ENCODE assay signal across 29 cellular contexts in genomic region chr15:52199271-52199670, GRCh38.
"Had no signal": no experiment of that assay in that cellular context is flagged by ENCODE, and none has a peak within 500 bp of the region (broad histone marks: within the 10 kb centered on the region; RNA-seq: fewer than 3 reads in every experiment).

No MANE protein-coding gene starts in this region.

- DNase-seq: activated B cell treated with CpG ODN at 0.5 μM for 24 hours; activated CD4-positive, alpha-beta T cell treated with anti-CD3 and anti-CD28 coated beads for 48 hours; activated CD4-positive, alpha-beta T cell treated with anti-CD3 and anti-CD28 coated beads, Interleukin-2, amount 50 U/mL, for 1 hour; activated CD4-positive, alpha-beta T cell treated with anti-CD3 and anti-CD28 coated beads, Interleukin-2, amount 50 U/mL, for 48 hours; activated CD8-positive, alpha-beta memory T cell treated with anti-CD3 and anti-CD28 coated beads for 24 hours; activated CD8-positive, alpha-beta T cell treated with anti-CD3 and anti-CD28 coated beads for 36 hours; activated effector memory CD4-positive, alpha-beta T cell treated with Interleukin-2 at 50 U/mL for 16 hours; activated gamma-delta T cell treated with Interleukin-2 at 50 U/mL for 16 hours; activated naive CD4-positive, alpha-beta T cell treated with anti-CD3 and anti-CD28 coated beads, Interleukin-2, amount 50 U/mL, for 16 hours; activated naive CD4-positive, alpha-beta T cell treated with Interleukin-2 at 50 U/mL for 16 hours; activated T-cell treated with anti-CD3 and anti-CD28 coated beads, Interleukin-2, amount 50 U/mL, for 4 hours; amniotic stem cell; anterior cingulate cortex; brain microvascular endothelial cell; cortex of kidney; dermis blood vessel endothelial cell; effector CD4-positive, alpha-beta T cell; effector memory CD8-positive, alpha-beta T cell; erythroblast; foreskin keratinocyte; gastrocnemius medialis; glutamatergic neuron; heart left ventricle; T-helper 17 cell; T1000; WERI-Rb-1 had no signal

- H3K4me1 ChIP-seq: esophagus muscularis mucosa, foreskin keratinocyte, gastrocnemius medialis, heart left ventricle had no signal

- ATAC-seq: activated CD4-positive, CD25-positive, alpha-beta regulatory T cell treated with anti-CD3 and anti-CD28 coated beads, Interleukin-2, amount 50 U/mL, for 24 hours; activated CD8-positive, alpha-beta T cell treated with anti-CD3 and anti-CD28 coated beads for 36 hours; activated T-cell treated with anti-CD3 and anti-CD28 coated beads, Interleukin-2, amount 50 U/mL, for 4 hours; activated T-helper 17 cell treated with anti-CD3 and anti-CD28 coated beads, Interleukin-2, amount 50 U/mL, for 72 hours; effector memory CD8-positive, alpha-beta T cell; foreskin keratinocyte; gastrocnemius medialis; heart left ventricle; T-helper 17 cell had no signal

- H3K27me3 ChIP-seq: brain microvascular endothelial cell, esophagus muscularis mucosa, foreskin keratinocyte, gastrocnemius medialis, heart left ventricle had no signal

- H3K36me3 ChIP-seq: brain microvascular endothelial cell had no signal

- H3K4me3 ChIP-seq: esophagus muscularis mucosa, gastrocnemius medialis, heart left ventricle had no signal

- H3K27ac ChIP-seq: brain microvascular endothelial cell, esophagus muscularis mucosa, foreskin keratinocyte, gastrocnemius medialis, heart left ventricle, WERI-Rb-1 had no signal

- H3K9me3 ChIP-seq: esophagus muscularis mucosa, gastrocnemius medialis, heart left ventricle had no signal
